Comparison of ENCODE assay signal across 28 cellular contexts in genomic region chr12:32166510-32166909, GRCh38.
"Had no signal": no experiment of that assay in that cellular context is flagged by ENCODE, and none has a peak within 500 bp of the region (broad histone marks: within the 10 kb centered on the region; RNA-seq: fewer than 3 reads in every experiment).

No MANE protein-coding gene starts in this region.

- H3K27me3 ChIP-seq: ascending aorta, cardiac muscle cell had no signal

- H3K4me1 ChIP-seq: ascending aorta had no signal

- H3K36me3 ChIP-seq: ascending aorta, cardiac muscle cell had no signal

- DNase-seq: activated CD4-positive, alpha-beta memory T cell treated with anti-CD3 and anti-CD28 coated beads, Interleukin-2, amount 10 ng/mL, durations not matched to agents 7 days and 5 days; activated CD4-positive, alpha-beta T cell treated with anti-CD3 and anti-CD28 coated beads for 1 hour; activated CD4-positive, alpha-beta T cell treated with anti-CD3 and anti-CD28 coated beads for 36 hours; activated CD4-positive, alpha-beta T cell treated with anti-CD3 and anti-CD28 coated beads for 48 hours; activated CD4-positive, alpha-beta T cell treated with anti-CD3 and anti-CD28 coated beads, Interleukin-2, amount 10 ng/mL, durations not matched to agents 7 days and 5 days; activated CD4-positive, alpha-beta T cell treated with anti-CD3 and anti-CD28 coated beads, Interleukin-2, amount 50 U/mL, for 48 hours; activated CD4-positive, CD25-positive, alpha-beta regulatory T cell; activated CD8-positive, alpha-beta memory T cell treated with anti-CD3 and anti-CD28 coated beads for 24 hours; activated CD8-positive, alpha-beta memory T cell treated with anti-CD3 and anti-CD28 coated beads, Interleukin-2, amount 10 ng/mL, durations not matched to agents 7 days and 5 days; activated CD8-positive, alpha-beta memory T cell treated with anti-CD3 and anti-CD28 coated beads, Interleukin-2, amount 50 U/mL, for 48 hours; activated CD8-positive, alpha-beta T cell treated with anti-CD3 and anti-CD28 coated beads, Interleukin-2, amount 10 ng/mL, durations not matched to agents 7 days and 5 days; activated effector memory CD4-positive, alpha-beta T cell treated with Interleukin-2 at 50 U/mL for 16 hours; activated gamma-delta T cell; activated naive CD4-positive, alpha-beta T cell treated with anti-CD3 and anti-CD28 coated beads, Interleukin-2, amount 10 ng/mL, durations not matched to agents 7 days and 5 days; activated naive CD4-positive, alpha-beta T cell treated with Interleukin-2 at 50 U/mL for 16 hours; activated naive CD8-positive, alpha-beta T cell treated with anti-CD3 and anti-CD28 coated beads, Interleukin-2, amount 10 ng/mL, durations not matched to agents 7 days and 5 days; activated naive CD8-positive, alpha-beta T cell treated with anti-CD3 and anti-CD28 coated beads, Interleukin-2, amount 50 U/mL, for 24 hours; activated T-cell treated with anti-CD3 and anti-CD28 coated beads, Interleukin-2, amount 50 U/mL, for 24 hours; activated T-cell treated with anti-CD3 and anti-CD28 coated beads, Interleukin-2, amount 50 U/mL, for 48 hours; amygdala; anterior cingulate cortex; caudate nucleus; cerebellar nuclear complex; T-helper 2 cell; T-helper 9 cell had no signal

- H3K9me3 ChIP-seq: ascending aorta had no signal

- H3K4me3 ChIP-seq: ascending aorta, cardiac muscle cell had no signal

- H3K27ac ChIP-seq: ascending aorta, cardiac muscle cell, VCaP had no signal
